Comparison of ENCODE assay signal across 8 cellular contexts in genomic region chr2:45935791-45936622, GRCh38.
DNase-seq lines count a peak whose midpoint lies in the region; ATAC-seq, FAIRE-seq and TF ChIP-seq lines count a peak whose summit lies in the region.

No MANE protein-coding gene starts in this region.

- no peaks in the 10 kb centered on the region; the same call in 1 of the 2 replicates for H3K9me3 ChIP-seq in HAP-1
- no peaks in the 10 kb centered on the region for H3K9me3 ChIP-seq in breast epithelium

- H3K36me3 Mint-ChIP-seq in T-helper 2 cell treated with Interferon-gamma antibody and Interleukin-4, amounts not matched to agents 5 μg/mL and 100 μg/mL, for 36 hours (ENCODE audit: low read depth): no peaks in the 10 kb centered on the region

- intact Hi-C loops in breast epithelium (cut with DNase I; ENCODE audit: low total_unique reads): no loop called here

- no peaks in the 10 kb centered on the region for H3K9me3 Mint-ChIP-seq in T-helper 2 cell treated with Interferon-gamma antibody and Interleukin-4, amounts not matched to agents 5 μg/mL and 100 μg/mL, for 36 hours

- TF ChIP-seq POLR2A in breast epithelium (IDR thresholded peaks at IDR 0.05): no peak

- peak; percentile 97 for DNase-seq in Caki2 (ENCODE audit: low read depth)
- peak; percentile 73 to 83 for DNase-seq in HAP-1 (ENCODE audit: low spot score in 2 of 2)
- DNase-seq in NCI-H187 treated with DMSO at 0.1 percent for 48 hours (lab: John Stamatoyannopoulos, UW): peak; percentile 81
- peak; percentile 52 for DNase-seq in T-helper 2 cell treated with Interferon-gamma antibody and Interleukin-4, amounts not matched to agents 5 μg/mL and 100 μg/mL, for 36 hours (ENCODE audit: low spot score)
- DNase-seq in breast epithelium (ENCODE audit: low spot score in 2 of 2): peak; percentile 94 to 98
- peak; percentile 82 for DNase-seq in smooth muscle cell of the brain vasculature (ENCODE audit: low read depth, low spot score)

- no peak overlapping the region for H3K27ac Mint-ChIP-seq in T-helper 2 cell treated with Interferon-gamma antibody and Interleukin-4, amounts not matched to agents 5 μg/mL and 100 μg/mL, for 36 hours

- H3K27me3 ChIP-seq in HAP-1 (ENCODE audit: low read depth) (no peaks in the 10 kb centered on the region), breast epithelium (no peaks in the 10 kb centered on the region)

- H3K4me3 ChIP-seq in HAP-1: no peak overlapping the region
- no peak overlapping the region for H3K4me3 ChIP-seq in breast epithelium

- H3K36me3 ChIP-seq in HAP-1 (replicated peaks): no peaks in the 10 kb centered on the region
- H3K36me3 ChIP-seq in breast epithelium: no peaks in the 10 kb centered on the region

- no peak for ATAC-seq in HG03457 (IDR thresholded peaks at IDR 0.05; ENCODE audit: unreplicated experiment)

- in situ Hi-C loops in Caki2 (cut with HindIII; ENCODE audit: low pct_unique_long_range_greater_than_20kb, low sequenced_read_pairs): no loop called here
- in situ Hi-C loops in HAP-1 (cut with MboI; ENCODE audit: low sequenced_read_pairs): loop anchor here (5.0 kb wide), 2 partner anchors 159 to 289 kb away; no protein-coding TSS in a partner anchor

- H3K27ac ChIP-seq in breast epithelium: peak overlapping the region; percentile 48 to 71

- H3K4me1 Mint-ChIP-seq in T-helper 2 cell treated with Interferon-gamma antibody and Interleukin-4, amounts not matched to agents 5 μg/mL and 100 μg/mL, for 36 hours (ENCODE audit: low read depth): peaks cover 8% of the 10 kb centered on the region

- H3K4me3 Mint-ChIP-seq in T-helper 2 cell treated with Interferon-gamma antibody and Interleukin-4, amounts not matched to agents 5 μg/mL and 100 μg/mL, for 36 hours: no peak overlapping the region

- no peaks in the 10 kb centered on the region for H3K27me3 Mint-ChIP-seq in T-helper 2 cell treated with Interferon-gamma antibody and Interleukin-4, amounts not matched to agents 5 μg/mL and 100 μg/mL, for 36 hours (ENCODE audit: low read depth)

- no peaks in the 10 kb centered on the region for H3K4me1 ChIP-seq in HAP-1
- peaks cover 3 to 11% of the 10 kb centered on the region in 2 donors for H3K4me1 ChIP-seq in breast epithelium

- peak; percentile 84 to 95 (median 88) for TF ChIP-seq CTCF in breast epithelium (IDR thresholded peaks at IDR 0.05)

- peak; percentile 73 for FAIRE-seq in islet of Langerhans (lab: Jason Lieb, UNC)
